ENCODE assay signal across 9 cellular contexts in genomic region chr9:76297721-76298239, GRCh38.
DNase-seq lines count a peak whose midpoint lies in the region; ATAC-seq and TF ChIP-seq lines count a peak whose summit lies in the region.
"Had no signal": no experiment of that assay in that cellular context is flagged by ENCODE, and none has a peak within 500 bp of the region (broad histone marks: within the 10 kb centered on the region; RNA-seq: fewer than 3 reads in every experiment).

No MANE protein-coding gene starts in this region.

- in situ Hi-C loops in GM13977 (cut with MboI; ENCODE audit: low pct_unique_long_range_greater_than_20kb, low sequenced_read_pairs, unreplicated experiment) (no loop called here), G401 (cut with HindIII; ENCODE audit: low sequenced_read_pairs) (no loop called here)

- no peaks in the 10 kb centered on the region for H3K36me3 Mint-ChIP-seq in stimulated activated effector memory CD8-positive, alpha-beta T cell treated with anti-CD3 and anti-CD28 coated beads, Interleukin-12 subunit alpha, Interleukin-12 subunit beta, amount 100 ng/mL, for 72 hours

- TF ChIP-seq CTCF in GM13977 (IDR thresholded peaks at IDR 0.05; ENCODE audit: extremely low read depth, insufficient read depth, missing control alignments): no peak

- no peak overlapping the region for H3K27ac Mint-ChIP-seq in stimulated activated effector memory CD8-positive, alpha-beta T cell treated with anti-CD3 and anti-CD28 coated beads, Interleukin-12 subunit alpha, Interleukin-12 subunit beta, amount 100 ng/mL, for 72 hours

- no peaks in the 10 kb centered on the region for H3K9me3 Mint-ChIP-seq in stimulated activated effector memory CD8-positive, alpha-beta T cell treated with anti-CD3 and anti-CD28 coated beads, Interleukin-12 subunit alpha, Interleukin-12 subunit beta, amount 100 ng/mL, for 72 hours

- H3K4me3 Mint-ChIP-seq in stimulated activated effector memory CD8-positive, alpha-beta T cell treated with anti-CD3 and anti-CD28 coated beads, Interleukin-12 subunit alpha, Interleukin-12 subunit beta, amount 100 ng/mL, for 72 hours: no peak overlapping the region

- DNase-seq in HT1080 (ENCODE audit: low read depth) (peak; percentile 41), amniotic epithelial cell (ENCODE audit: low read depth) (peak; percentile 49), iris pigment epithelial cell (ENCODE audit: low read depth) (peak; percentile 62), GM13977 (ENCODE audit: low spot score) (no peak), NCI-H2196 (lab: John Stamatoyannopoulos, UW; ENCODE audit: unreplicated experiment) (no peak), G401 (ENCODE audit: low spot score) (no peak)
- no peak for DNase-seq in stimulated activated effector memory CD8-positive, alpha-beta T cell treated with anti-CD3 and anti-CD28 coated beads, Interleukin-12 subunit alpha, Interleukin-12 subunit beta, amount 100 ng/mL, for 72 hours (ENCODE audit: low spot score in 2 of 2)
- DNase-seq: NCI-H524 treated with DMSO at 0.1 percent for 48 hours had no signal

- peaks cover 6% of the 10 kb centered on the region for H3K4me1 Mint-ChIP-seq in stimulated activated effector memory CD8-positive, alpha-beta T cell treated with anti-CD3 and anti-CD28 coated beads, Interleukin-12 subunit alpha, Interleukin-12 subunit beta, amount 100 ng/mL, for 72 hours

- peak; percentile 40 for ATAC-seq in stimulated activated effector memory CD8-positive, alpha-beta T cell treated with anti-CD3 and anti-CD28 coated beads, Interleukin-12 subunit alpha, Interleukin-12 subunit beta, amount 100 ng/mL, for 72 hours
- ATAC-seq in GM19351 (IDR thresholded peaks at IDR 0.05; ENCODE audit: unreplicated experiment): no peak

Comparison
In these comparisons a context has a peak if more than half of its experiments do, and no peak if none do; other contexts are left out.
1. DNase-seq: peak in HT1080 (single experiment), amniotic epithelial cell (single experiment) and iris pigment epithelial cell (single experiment); none in stimulated activated effector memory CD8-positive, alpha-beta T cell treated with anti-CD3 and anti-CD28 coated beads, Interleukin-12 subunit alpha, Interleukin-12 subunit beta, amount 100 ng/mL, for 72 hours (0 of 2), GM13977 (single experiment), NCI-H2196 (single experiment) and G401 (single experiment).